In genomic region chr22:32531955-32532818, GRCh38 we compare ENCODE assay signal across 8 cellular contexts.
DNase-seq lines count a peak whose midpoint lies in the region; TF ChIP-seq lines count a peak whose summit lies in the region.

No MANE protein-coding gene starts in this region.

- H3K4me3 ChIP-seq in WERI-Rb-1 (ENCODE audit: low read depth, low read length): no peak overlapping the region

- H3K9me3 ChIP-seq in WERI-Rb-1 (ENCODE audit: severe bottlenecking): no peaks in the 10 kb centered on the region

- peaks cover 57% of the 10 kb centered on the region for H3K4me1 Mint-ChIP-seq in nephron

- peak overlapping the region; percentile 68 to 88 (median 79) for H3K27ac Mint-ChIP-seq in nephron

- H3K36me3 Mint-ChIP-seq in nephron (ENCODE audit: low read depth): no peaks in the 10 kb centered on the region

- no peaks in the 10 kb centered on the region for H3K36me3 ChIP-seq in WERI-Rb-1

- H3K27me3 Mint-ChIP-seq in nephron (ENCODE audit: low read depth): peaks cover 21% of the 10 kb centered on the region

- no peaks in the 10 kb centered on the region for H3K9me3 Mint-ChIP-seq in nephron

- H3K27me3 ChIP-seq in WERI-Rb-1 (ENCODE audit: insufficient read depth, low read depth, severe bottlenecking): no peaks in the 10 kb centered on the region

- DNase-seq in AG20443 (ENCODE audit: low spot score) (peak; percentile 98), NCI-H69 (lab: John Stamatoyannopoulos, UW) (peak; percentile 87), fibroblast of gingiva (ENCODE audit: low read depth) (peak; percentile 91), middle frontal gyrus (ENCODE audit: extremely low spot score, low spot score) (no peak), DMS53 treated with DMSO at 0.1 percent for 48 hours (lab: John Stamatoyannopoulos, UW; ENCODE audit: unreplicated experiment) (no peak), WERI-Rb-1 (no peak)
- no peak for DNase-seq in activated CD4-positive, alpha-beta T cell treated with anti-CD3 and anti-CD28 coated beads for 1 hour

- H3K27ac ChIP-seq in WERI-Rb-1: no peak overlapping the region

- no peak for TF ChIP-seq CTCF in nephron (IDR thresholded peaks at IDR 0.05; ENCODE audit: unreplicated experiment in 3 of 3)
- TF ChIP-seq CTCF in WERI-Rb-1 (IDR thresholded peaks at IDR 0.05; ENCODE audit: low read depth, low read length): no peak

- H3K4me3 Mint-ChIP-seq in nephron: peak overlapping the region; percentile 15 to 26 (median 18)

Comparison
In these comparisons a context has a peak if more than half of its experiments do, and no peak if none do; other contexts are left out.
1. DNase-seq: peak in AG20443 (single experiment), NCI-H69 (single experiment) and fibroblast of gingiva (single experiment); none in middle frontal gyrus (single experiment), DMS53 treated with DMSO at 0.1 percent for 48 hours (single experiment), WERI-Rb-1 (single experiment) and activated CD4-positive, alpha-beta T cell treated with anti-CD3 and anti-CD28 coated beads for 1 hour (single experiment).